ENCODE assay signal across 9 cellular contexts in genomic region chr2:201414099-201415023, GRCh38. TPM values are rescaled to one million over a fixed set of nuclear protein-coding genes. Genes with fewer than 3 reads are reported as not detected.
DNase-seq lines count a peak whose midpoint lies in the region; ATAC-seq and TF ChIP-seq lines count a peak whose summit lies in the region.
"Had no signal": no experiment of that assay in that cellular context is flagged by ENCODE, and none has a peak within 500 bp of the region (broad histone marks: within the 10 kb centered on the region; RNA-seq: fewer than 3 reads in every experiment).

No MANE protein-coding gene starts in this region.

- H3K9me3 ChIP-seq in CD8-positive, alpha-beta T cell (ENCODE audit: low read length) = no peaks in the 10 kb centered on the region
- H3K9me3 ChIP-seq in right cardiac atrium (ENCODE audit: control insufficient read depth, low read length) (no peaks in the 10 kb centered on the region), testis (no peaks in the 10 kb centered on the region), MG63 (no peaks in the 10 kb centered on the region)
- H3K9me3 ChIP-seq: neutrophil had no signal

- POLR2A ChIA-PET in CD8-positive, alpha-beta T cell (lab: Charles Lee) = interaction anchor here (1.0 to 1.9 kb wide), 3 partner anchors 12 to 37 kb away, joined by 3 to 18 read pairs (median 5); partner anchors contain the start of genes STRADB and TRAK2

- H3K9me3 Mint-ChIP-seq in CD8-positive, alpha-beta T cell = no peaks in the 10 kb centered on the region

- H3K36me3 ChIP-seq in CD8-positive, alpha-beta T cell (ENCODE audit: insufficient read depth, low read length) = no peaks in the 10 kb centered on the region
- H3K36me3 ChIP-seq in testis (ENCODE audit: low read depth, missing control alignments) (no peaks in the 10 kb centered on the region), MG63 (no peaks in the 10 kb centered on the region; the same call in 1 of the 2 replicates)

- 14% methylated on average over 3 of the region's 3 CpGs for WGBS in right cardiac atrium
- WGBS in testis, 2 donors = 28 to 29% methylated on average over 3 of the region's 3 CpGs

- no peak overlapping the region for H3K27ac Mint-ChIP-seq in CD8-positive, alpha-beta T cell

- H3K27me3 ChIP-seq in CD8-positive, alpha-beta T cell (ENCODE audit: insufficient read depth, low read length) = no peaks in the 10 kb centered on the region
- H3K27me3 ChIP-seq in right cardiac atrium (ENCODE audit: control insufficient read depth, insufficient read depth) (no peaks in the 10 kb centered on the region), testis (no peaks in the 10 kb centered on the region), MG63 (no peaks in the 10 kb centered on the region)
- H3K27me3 ChIP-seq: neutrophil had no signal

- no peak for DNase-seq in CD8-positive, alpha-beta T cell
- DNase-seq in MV-4-11 (lab: John Stamatoyannopoulos, UW) (peak; percentile 50), right cardiac atrium (no peak), testis (no peak), amygdala (lab: John Stamatoyannopoulos, UW) (no peak), MG63 (no peak), NCI-H345 treated with DMSO at 0.1 percent for 48 hours (lab: John Stamatoyannopoulos, UW; ENCODE audit: unreplicated experiment) (no peak)

- peak; percentile 70 for ATAC-seq in CD8-positive, alpha-beta T cell
- ATAC-seq in GM21390 (IDR thresholded peaks at IDR 0.05; ENCODE audit: unreplicated experiment) = peak; percentile 83
- ATAC-seq in right cardiac atrium = peak; percentile 75 to 82

- TF ChIP-seq POLR2A in testis (IDR thresholded peaks at IDR 0.05) = no peak

- CTCF ChIA-PET in CD8-positive, alpha-beta T cell (lab: Charles Lee) = interaction anchor here (1.2 to 1.5 kb wide), 2 partner anchors 12 to 182 kb away, joined by 3 to 4 read pairs; no protein-coding TSS in a partner anchor

- no peak for TF ChIP-seq CTCF in CD8-positive, alpha-beta T cell (IDR thresholded peaks at IDR 0.05)
- no peak for TF ChIP-seq CTCF in testis (IDR thresholded peaks at IDR 0.05)

- H3K4me3 Mint-ChIP-seq in CD8-positive, alpha-beta T cell = no peak overlapping the region

- H3K36me3 Mint-ChIP-seq in CD8-positive, alpha-beta T cell = peaks cover 26% of the 10 kb centered on the region

- no peaks in the 10 kb centered on the region for H3K27me3 Mint-ChIP-seq in CD8-positive, alpha-beta T cell (ENCODE audit: low read depth)

- peak overlapping the region; percentile 25 for H3K4me3 ChIP-seq in CD8-positive, alpha-beta T cell (ENCODE audit: low read depth, low read length)
- H3K4me3 ChIP-seq in right cardiac atrium (ENCODE audit: low read length) (peak overlapping the region; percentile 27), testis (no peak overlapping the region), MG63 (no peak overlapping the region)

- peaks cover 34% of the 10 kb centered on the region for H3K4me1 Mint-ChIP-seq in CD8-positive, alpha-beta T cell (ENCODE audit: low read depth)

- no peak overlapping the region for H3K27ac ChIP-seq in CD8-positive, alpha-beta T cell (ENCODE audit: low read depth, low read length)
- H3K27ac ChIP-seq in right cardiac atrium (ENCODE audit: low read length) = no peak overlapping the region
- H3K27ac ChIP-seq in testis = peak overlapping the region in 1 of 2 donors; percentile 42
- H3K27ac ChIP-seq: neutrophil had no signal

- intact Hi-C loops in CD8-positive, alpha-beta T cell (cut with DNase I, micrococcal nuclease) = loop anchor here (2.0 to 5.0 kb wide), 3 partner anchors 14 to 38 kb away; partner anchors contain the start of genes STRADB (in 2 of the 2) and TRAK2 (in 2 of the 2)
- intact Hi-C loops in right cardiac atrium (cut with DNase I) = no loop called here
- intact Hi-C loops in testis (cut with DNase I; ENCODE audit: low total_unique reads) = no loop called here

- H3K4me1 ChIP-seq in CD8-positive, alpha-beta T cell (ENCODE audit: insufficient read depth, low read length) = peaks cover 36% of the 10 kb centered on the region
- H3K4me1 ChIP-seq in right cardiac atrium (ENCODE audit: control insufficient read depth, insufficient read depth, low read length) = peaks cover 5% of the 10 kb centered on the region
- H3K4me1 ChIP-seq in testis = peaks cover 10% of the 10 kb centered on the region

RNA-seq across cellular contexts. Expression of gene TRAK2, which starts 36.9 kb away (rescaled TPM):
- total RNA-seq in CD8-positive, alpha-beta T cell = 10 to 100 TPM; 20.1 to 22.5 TPM
- total RNA-seq in right cardiac atrium (100 to 1,000 TPM in 3 of 4 donors, 10 to 100 TPM in 1; 98.2 to 141 (median 134) TPM), testis (10 to 100 TPM; 15.7 to 16.7 TPM)
- polyA plus RNA-seq in right cardiac atrium (37.6 TPM), testis (ENCODE audit: insufficient read depth, low read depth, low replicate concordance) (13.7 TPM)
- 6.1 and 6.5 TPM in 2 replicates for total RNA-seq in MG63 (2014; rRNA removed; shearing (Covaris generic); ENCODE audit: low replicate concordance)

RNA-seq across cellular contexts. Expression of gene STRADB, which starts 37.2 kb away (rescaled TPM):
- total RNA-seq in CD8-positive, alpha-beta T cell = 1 to 10 TPM; 4.5 to 5.8 TPM
- total RNA-seq in right cardiac atrium = 10 to 100 TPM; 35.4 to 51.3 (median 43.4) TPM
- polyA plus RNA-seq in right cardiac atrium = 46.9 TPM
- total RNA-seq in testis = 10 to 100 TPM; 30.5 to 33.2 TPM
- 29.9 TPM for polyA plus RNA-seq in testis (ENCODE audit: insufficient read depth, low read depth, low replicate concordance)
- 40.5 and 76.4 TPM in 2 replicates for total RNA-seq in MG63 (2014; rRNA removed; shearing (Covaris generic); ENCODE audit: low replicate concordance)

RNA-seq across cellular contexts. Expression of gene FLACC1, which starts 57.2 kb away (rescaled TPM):
- total RNA-seq in CD8-positive, alpha-beta T cell = 1 to 10 TPM; 2.4 to 3.8 TPM
- total RNA-seq in right cardiac atrium = 1 to 10 TPM; 5.5 to 8.7 (median 6.7) TPM
- 4.1 TPM for polyA plus RNA-seq in right cardiac atrium
- 10 to 100 TPM; 10.5 to 21.5 TPM for total RNA-seq in testis
- polyA plus RNA-seq in testis (ENCODE audit: insufficient read depth, low read depth, low replicate concordance) = 20.4 TPM
- 0.26 TPM in 1 of 2 replicates, not detected in the other for total RNA-seq in MG63 (2014; rRNA removed; shearing (Covaris generic); ENCODE audit: low replicate concordance)

Comparison
In these comparisons a context has a peak if more than half of its experiments do, and no peak if none do; other contexts are left out.
1. H3K4me3 ChIP-seq: peak in CD8-positive, alpha-beta T cell (single experiment) and right cardiac atrium (single experiment); none in testis (0 of 2) and MG63 (single experiment).
2. RNA of gene TRAK2, which starts 36.9 kb away (total RNA-seq): 98.2 to 141 TPM in right cardiac atrium; 20.1 to 22.5 TPM in CD8-positive, alpha-beta T cell, 15.7 to 16.7 TPM in testis and 6.1 to 6.5 TPM in MG63; every median in the first group is over 4 times any median in the second.
3. intact Hi-C loops: an anchor here in CD8-positive, alpha-beta T cell (2.0 to 5.0 kb wide); none called in right cardiac atrium and testis.
4. Peak in every context shown above with its lines, with median percentiles within 50 percentile points of each other: ATAC-seq.